19 cellular contexts compared by ENCODE assay signal in genomic region chr3:154225536-154225935, GRCh38.
DNase-seq lines count a peak whose midpoint lies in the region; FAIRE-seq and TF ChIP-seq lines count a peak whose summit lies in the region.
"Had no signal": no experiment of that assay in that cellular context is flagged by ENCODE, and none has a peak within 500 bp of the region (broad histone marks: within the 10 kb centered on the region; RNA-seq: fewer than 3 reads in every experiment).

No MANE protein-coding gene starts in this region.

- intact Hi-C loops in left ventricle myocardium inferior (cut with micrococcal nuclease) = no loop called here

- H3K27me3 Mint-ChIP-seq in nephron (ENCODE audit: low read depth) (no peaks in the 10 kb centered on the region), endothelial cell (ENCODE audit: unreplicated experiment) (no peaks in the 10 kb centered on the region)

- 28 to 62% (median 34%) methylated on average over 2 of the region's 2 CpGs for WGBS in small intestine, 3 donors

- peak overlapping the region; percentile 94 for H3K27ac ChIP-seq in VCaP
- no peak overlapping the region for H3K27ac ChIP-seq in small intestine (ENCODE audit: low read depth in 1 of 2, low read length in 1 of 2)
- H3K27ac ChIP-seq in left ventricle myocardium inferior (replicated peaks) = no peak overlapping the region

- no peaks in the 10 kb centered on the region for H3K9me3 ChIP-seq in small intestine (ENCODE audit: control insufficient read depth, low read depth)
- H3K9me3 ChIP-seq in left ventricle myocardium inferior (replicated peaks) = no peaks in the 10 kb centered on the region
- H3K9me3 ChIP-seq: BE2C had no signal

- H3K9me3 Mint-ChIP-seq in nephron (no peaks in the 10 kb centered on the region), endothelial cell (ENCODE audit: unreplicated experiment) (no peaks in the 10 kb centered on the region)
- H3K9me3 Mint-ChIP-seq: CD4-positive, CD25-positive, alpha-beta regulatory T cell; CD8-positive, alpha-beta memory T cell; GM23338 had no signal

- peak; percentile 76 for FAIRE-seq in G401.6 (lab: Jason Lieb, UNC)
- peak; percentile 72 for FAIRE-seq in small intestine (lab: Jason Lieb, UNC)
- FAIRE-seq: H54, HepG2 had no signal

- H3K27ac Mint-ChIP-seq in nephron (peak overlapping the region in 2 of 3 experiments; percentile 33 to 44), endothelial cell (ENCODE audit: unreplicated experiment) (no peak overlapping the region)
- H3K27ac Mint-ChIP-seq: CD4-positive, CD25-positive, alpha-beta regulatory T cell; CD8-positive, alpha-beta memory T cell; GM23338 had no signal

- H3K36me3 Mint-ChIP-seq in nephron (ENCODE audit: low read depth) (no peaks in the 10 kb centered on the region), endothelial cell (ENCODE audit: low read depth, unreplicated experiment) (no peaks in the 10 kb centered on the region)
- H3K36me3 Mint-ChIP-seq: CD4-positive, CD25-positive, alpha-beta regulatory T cell; CD8-positive, alpha-beta memory T cell had no signal

- H3K4me3 Mint-ChIP-seq in nephron (no peak overlapping the region), endothelial cell (ENCODE audit: unreplicated experiment) (no peak overlapping the region)
- H3K4me3 Mint-ChIP-seq: CD4-positive, CD25-positive, alpha-beta regulatory T cell; CD8-positive, alpha-beta memory T cell; GM23338 had no signal

- peaks cover 0 to 2% of the 10 kb centered on the region in 2 donors for H3K36me3 ChIP-seq in small intestine (ENCODE audit: control insufficient read depth in 2 of 2, insufficient read depth in 2 of 2, low read length in 2 of 2)
- no peaks in the 10 kb centered on the region for H3K36me3 ChIP-seq in left ventricle myocardium inferior
- H3K36me3 ChIP-seq: BE2C had no signal

- no peak for TF ChIP-seq CTCF in VCaP (conservative IDR thresholded peaks at IDR 0.05)
- TF ChIP-seq CTCF in nephron (IDR thresholded peaks at IDR 0.05; ENCODE audit: unreplicated experiment in 3 of 3) = no peak
- no peak for TF ChIP-seq CTCF in left ventricle myocardium inferior (IDR thresholded peaks at IDR 0.05; ENCODE audit: borderline replicate concordance)
- TF ChIP-seq CTCF in endothelial cell (IDR thresholded peaks at IDR 0.05; ENCODE audit: unreplicated experiment) = no peak

- no peaks in the 10 kb centered on the region for H3K27me3 ChIP-seq in small intestine (ENCODE audit: control insufficient read depth in 2 of 2, insufficient read depth in 2 of 2, low read length in 2 of 2)
- no peaks in the 10 kb centered on the region for H3K27me3 ChIP-seq in left ventricle myocardium inferior (ENCODE audit: low read depth)
- H3K27me3 ChIP-seq: BE2C had no signal

- H3K4me1 ChIP-seq in small intestine (ENCODE audit: control insufficient read depth in 2 of 2, insufficient read depth in 1 of 2, low read depth in 1 of 2, low read length in 1 of 2) (no peaks in the 10 kb centered on the region), left ventricle myocardium inferior (peaks cover 14% of the 10 kb centered on the region)
- H3K4me1 ChIP-seq: BE2C had no signal

- no peak overlapping the region for H3K4me3 ChIP-seq in small intestine (ENCODE audit: low read depth in 1 of 2, low read length in 2 of 2)
- H3K4me3 ChIP-seq in left ventricle myocardium inferior = no peak overlapping the region
- H3K4me3 ChIP-seq: GM23338 had no signal

- H3K4me1 Mint-ChIP-seq in nephron (peaks cover 20% of the 10 kb centered on the region), endothelial cell (ENCODE audit: unreplicated experiment) (peaks cover 24% of the 10 kb centered on the region)
- H3K4me1 Mint-ChIP-seq: CD4-positive, CD25-positive, alpha-beta regulatory T cell; CD8-positive, alpha-beta memory T cell had no signal

- DNase-seq in small intestine = no peak
- no peak for DNase-seq in 8988T
- no peak for DNase-seq in left ventricle myocardium inferior
- no peak for DNase-seq in endothelial cell (ENCODE audit: low spot score)
- DNase-seq: ACHN; BE2C; C1 segment of cervical spinal cord; CD4-positive, CD25-positive, alpha-beta regulatory T cell; CD8-positive, alpha-beta memory T cell; COR-L47; DMS 273 treated with DMSO at 0.1 percent for 48 hours; GDM1; HCEC 1CT had no signal
